ENCODE assay signal across 36 cellular contexts in genomic region chr21:15868940-15869339, GRCh38.
"Had no signal": no experiment of that assay in that cellular context is flagged by ENCODE, and none has a peak within 500 bp of the region (broad histone marks: within the 10 kb centered on the region; RNA-seq: fewer than 3 reads in every experiment).

No MANE protein-coding gene starts in this region.

- H3K27me3 ChIP-seq: ascending aorta, cardiac muscle cell had no signal

- H3K9me3 ChIP-seq: ascending aorta had no signal

- ATAC-seq: activated CD4-positive, alpha-beta T cell treated with anti-CD3 and anti-CD28 coated beads for 36 hours; activated CD4-positive, CD25-positive, alpha-beta regulatory T cell treated with anti-CD3 and anti-CD28 coated beads, Interleukin-2, amount 50 U/mL, for 24 hours; activated CD8-positive, alpha-beta memory T cell treated with anti-CD3 and anti-CD28 coated beads, Interleukin-2, amount 10 ng/mL, durations not matched to agents 7 days and 5 days; activated CD8-positive, alpha-beta T cell treated with anti-CD3 and anti-CD28 coated beads, Interleukin-2, amount 10 ng/mL, durations not matched to agents 7 days and 5 days; activated naive CD8-positive, alpha-beta T cell treated with anti-CD3 and anti-CD28 coated beads, Interleukin-2, amount 50 U/mL, for 24 hours had no signal

- H3K4me3 Mint-ChIP-seq: activated CD4-positive, alpha-beta memory T cell treated with anti-CD3 and anti-CD28 coated beads, Interleukin-2, amount 10 ng/mL, durations not matched to agents 7 days and 5 days; activated CD4-positive, alpha-beta T cell treated with anti-CD3 and anti-CD28 coated beads for 36 hours; activated CD4-positive, alpha-beta T cell treated with anti-CD3 and anti-CD28 coated beads, Interleukin-2, amount 10 ng/mL, durations not matched to agents 7 days and 5 days; activated CD8-positive, alpha-beta memory T cell treated with anti-CD3 and anti-CD28 coated beads, Interleukin-2, amount 10 ng/mL, durations not matched to agents 7 days and 5 days; activated CD8-positive, alpha-beta T cell treated with anti-CD3 and anti-CD28 coated beads, Interleukin-2, amount 10 ng/mL, durations not matched to agents 7 days and 5 days; activated naive CD4-positive, alpha-beta T cell treated with anti-CD3 and anti-CD28 coated beads, Interleukin-2, amount 10 ng/mL, durations not matched to agents 7 days and 5 days; activated naive CD4-positive, alpha-beta T cell treated with anti-CD3 and anti-CD28 coated beads, Interleukin-2, amount 50 U/mL, for 24 hours; activated naive CD8-positive, alpha-beta T cell; activated naive CD8-positive, alpha-beta T cell treated with anti-CD3 and anti-CD28 coated beads, Interleukin-2, amount 10 ng/mL, durations not matched to agents 7 days and 5 days; activated naive CD8-positive, alpha-beta T cell treated with anti-CD3 and anti-CD28 coated beads, Interleukin-2, amount 50 U/mL, for 24 hours; activated T-cell treated with anti-CD3 and anti-CD28 coated beads, Interleukin-2, amount 50 U/mL, for 24 hours; brain; central memory CD8-positive, alpha-beta T cell; T-helper 2 cell treated with Interferon-gamma antibody and Interleukin-4, amounts not matched to agents 5 μg/mL and 100 μg/mL, for 36 hours had no signal

- H3K27ac ChIP-seq: ascending aorta, cardiac muscle cell, VCaP had no signal

- H3K4me3 ChIP-seq: ascending aorta, cardiac muscle cell had no signal

- FAIRE-seq: bronchial epithelial cell had no signal

- H3K27me3 Mint-ChIP-seq: activated CD4-positive, alpha-beta memory T cell treated with anti-CD3 and anti-CD28 coated beads, Interleukin-2, amount 10 ng/mL, durations not matched to agents 7 days and 5 days; activated CD4-positive, alpha-beta T cell treated with anti-CD3 and anti-CD28 coated beads for 36 hours; activated CD4-positive, alpha-beta T cell treated with anti-CD3 and anti-CD28 coated beads, Interleukin-2, amount 10 ng/mL, durations not matched to agents 7 days and 5 days; activated CD8-positive, alpha-beta memory T cell treated with anti-CD3 and anti-CD28 coated beads, Interleukin-2, amount 10 ng/mL, durations not matched to agents 7 days and 5 days; activated naive CD4-positive, alpha-beta T cell treated with anti-CD3 and anti-CD28 coated beads, Interleukin-2, amount 10 ng/mL, durations not matched to agents 7 days and 5 days; activated naive CD4-positive, alpha-beta T cell treated with anti-CD3 and anti-CD28 coated beads, Interleukin-2, amount 50 U/mL, for 24 hours; activated naive CD8-positive, alpha-beta T cell; activated naive CD8-positive, alpha-beta T cell treated with anti-CD3 and anti-CD28 coated beads, Interleukin-2, amount 10 ng/mL, durations not matched to agents 7 days and 5 days; activated naive CD8-positive, alpha-beta T cell treated with anti-CD3 and anti-CD28 coated beads, Interleukin-2, amount 50 U/mL, for 24 hours; activated T-cell treated with anti-CD3 and anti-CD28 coated beads, Interleukin-2, amount 50 U/mL, for 24 hours; brain; central memory CD8-positive, alpha-beta T cell had no signal

- DNase-seq: activated CD4-positive, alpha-beta memory T cell treated with anti-CD3 and anti-CD28 coated beads, Interleukin-2, amount 10 ng/mL, durations not matched to agents 7 days and 5 days; activated CD4-positive, alpha-beta T cell treated with anti-CD3 and anti-CD28 coated beads for 1 hour; activated CD4-positive, alpha-beta T cell treated with anti-CD3 and anti-CD28 coated beads for 36 hours; activated CD4-positive, alpha-beta T cell treated with anti-CD3 and anti-CD28 coated beads for 48 hours; activated CD4-positive, alpha-beta T cell treated with anti-CD3 and anti-CD28 coated beads, Interleukin-2, amount 10 ng/mL, durations not matched to agents 7 days and 5 days; activated CD4-positive, alpha-beta T cell treated with anti-CD3 and anti-CD28 coated beads, Interleukin-2, amount 50 U/mL, for 48 hours; activated CD4-positive, CD25-positive, alpha-beta regulatory T cell; activated CD8-positive, alpha-beta memory T cell treated with anti-CD3 and anti-CD28 coated beads for 24 hours; activated CD8-positive, alpha-beta memory T cell treated with anti-CD3 and anti-CD28 coated beads, Interleukin-2, amount 10 ng/mL, durations not matched to agents 7 days and 5 days; activated CD8-positive, alpha-beta memory T cell treated with anti-CD3 and anti-CD28 coated beads, Interleukin-2, amount 50 U/mL, for 48 hours; activated CD8-positive, alpha-beta T cell treated with anti-CD3 and anti-CD28 coated beads, Interleukin-2, amount 10 ng/mL, durations not matched to agents 7 days and 5 days; activated effector memory CD4-positive, alpha-beta T cell treated with Interleukin-2 at 50 U/mL for 16 hours; activated gamma-delta T cell; activated naive CD4-positive, alpha-beta T cell treated with anti-CD3 and anti-CD28 coated beads, Interleukin-2, amount 10 ng/mL, durations not matched to agents 7 days and 5 days; activated naive CD4-positive, alpha-beta T cell treated with Interleukin-2 at 50 U/mL for 16 hours; activated naive CD8-positive, alpha-beta T cell treated with anti-CD3 and anti-CD28 coated beads, Interleukin-2, amount 10 ng/mL, durations not matched to agents 7 days and 5 days; activated naive CD8-positive, alpha-beta T cell treated with anti-CD3 and anti-CD28 coated beads, Interleukin-2, amount 50 U/mL, for 24 hours; activated T-cell treated with anti-CD3 and anti-CD28 coated beads, Interleukin-2, amount 50 U/mL, for 24 hours; activated T-cell treated with anti-CD3 and anti-CD28 coated beads, Interleukin-2, amount 50 U/mL, for 48 hours; amygdala; anterior cingulate cortex; caudate nucleus; cerebellar nuclear complex; T-helper 2 cell; T-helper 9 cell had no signal

- H3K4me1 ChIP-seq: ascending aorta had no signal

- H3K4me1 Mint-ChIP-seq: activated CD4-positive, alpha-beta memory T cell treated with anti-CD3 and anti-CD28 coated beads, Interleukin-2, amount 10 ng/mL, durations not matched to agents 7 days and 5 days; activated CD4-positive, alpha-beta T cell treated with anti-CD3 and anti-CD28 coated beads for 36 hours; activated CD4-positive, alpha-beta T cell treated with anti-CD3 and anti-CD28 coated beads, Interleukin-2, amount 10 ng/mL, durations not matched to agents 7 days and 5 days; activated CD8-positive, alpha-beta memory T cell treated with anti-CD3 and anti-CD28 coated beads, Interleukin-2, amount 10 ng/mL, durations not matched to agents 7 days and 5 days; activated naive CD4-positive, alpha-beta T cell treated with anti-CD3 and anti-CD28 coated beads, Interleukin-2, amount 10 ng/mL, durations not matched to agents 7 days and 5 days; activated naive CD4-positive, alpha-beta T cell treated with anti-CD3 and anti-CD28 coated beads, Interleukin-2, amount 50 U/mL, for 24 hours; activated naive CD8-positive, alpha-beta T cell treated with anti-CD3 and anti-CD28 coated beads, Interleukin-2, amount 10 ng/mL, durations not matched to agents 7 days and 5 days; activated naive CD8-positive, alpha-beta T cell treated with anti-CD3 and anti-CD28 coated beads, Interleukin-2, amount 50 U/mL, for 24 hours; brain; central memory CD8-positive, alpha-beta T cell had no signal

- H3K27ac Mint-ChIP-seq: activated CD4-positive, alpha-beta memory T cell treated with anti-CD3 and anti-CD28 coated beads, Interleukin-2, amount 10 ng/mL, durations not matched to agents 7 days and 5 days; activated CD4-positive, alpha-beta T cell treated with anti-CD3 and anti-CD28 coated beads for 36 hours; activated CD4-positive, alpha-beta T cell treated with anti-CD3 and anti-CD28 coated beads, Interleukin-2, amount 10 ng/mL, durations not matched to agents 7 days and 5 days; activated CD8-positive, alpha-beta memory T cell treated with anti-CD3 and anti-CD28 coated beads, Interleukin-2, amount 10 ng/mL, durations not matched to agents 7 days and 5 days; activated CD8-positive, alpha-beta T cell treated with anti-CD3 and anti-CD28 coated beads, Interleukin-2, amount 10 ng/mL, durations not matched to agents 7 days and 5 days; activated naive CD4-positive, alpha-beta T cell treated with anti-CD3 and anti-CD28 coated beads, Interleukin-2, amount 10 ng/mL, durations not matched to agents 7 days and 5 days; activated naive CD4-positive, alpha-beta T cell treated with anti-CD3 and anti-CD28 coated beads, Interleukin-2, amount 50 U/mL, for 24 hours; activated naive CD8-positive, alpha-beta T cell; activated naive CD8-positive, alpha-beta T cell treated with anti-CD3 and anti-CD28 coated beads, Interleukin-2, amount 10 ng/mL, durations not matched to agents 7 days and 5 days; activated naive CD8-positive, alpha-beta T cell treated with anti-CD3 and anti-CD28 coated beads, Interleukin-2, amount 50 U/mL, for 24 hours; activated T-cell treated with anti-CD3 and anti-CD28 coated beads, Interleukin-2, amount 50 U/mL, for 24 hours; activated T-helper 2 cell treated with anti-CD3 and anti-CD28 coated beads, Interferon-gamma antibody, Interleukin-2, Interleukin-4, amounts not matched to agents 10 μg/mL and 5 μg/mL and 100 μg/mL, durations not matched to agents 14 hours and 24 hours and 36 hours; brain; T-helper 2 cell treated with Interferon-gamma antibody and Interleukin-4, amounts not matched to agents 5 μg/mL and 100 μg/mL, for 36 hours had no signal
